In genomic region chr19:54674021-54674617, GRCh38 we compare ENCODE assay signal across 8 cellular contexts. TPM values are rescaled to one million over a fixed set of nuclear protein-coding genes. Genes with fewer than 3 reads are reported as not detected.
DNase-seq lines count a peak whose midpoint lies in the region; ATAC-seq lines count a peak whose summit lies in the region.

No MANE protein-coding gene starts in this region.

- H3K9me3 ChIP-seq in iPS DF 6.9 (ENCODE audit: control insufficient read depth, insufficient read depth, low read length) = peaks cover 7% of the 10 kb centered on the region

- peak; percentile 3 for DNase-seq in EH (ENCODE audit: low read depth)
- DNase-seq in Kasumi-1 (lab: John Stamatoyannopoulos, UW) = peak; percentile 56 to 86
- peak; percentile 13 for DNase-seq in SK-N-DZ (ENCODE audit: low spot score)
- DNase-seq in iPS DF 6.9 (ENCODE audit: low read depth, low spot score) = peak; percentile 2
- no peak for DNase-seq in GOT3 (lab: John Stamatoyannopoulos, UW)
- no peak for DNase-seq in UCSD-AML1 (lab: John Stamatoyannopoulos, UW; ENCODE audit: unreplicated experiment)

- H3K4me1 ChIP-seq in iPS DF 6.9 (ENCODE audit: control insufficient read depth, insufficient read depth, low read length) = no peaks in the 10 kb centered on the region

- WGBS in iPS DF 6.9 (ENCODE audit: insufficient coverage, insufficient read length) = no CpG with 5 or more reads among the region's 2 CpGs

- ATAC-seq in HG03039 (IDR thresholded peaks at IDR 0.05; ENCODE audit: unreplicated experiment) = no peak
- no peak for ATAC-seq in HG03432 (IDR thresholded peaks at IDR 0.05; ENCODE audit: unreplicated experiment)

- no peaks in the 10 kb centered on the region for H3K36me3 ChIP-seq in iPS DF 6.9 (ENCODE audit: control insufficient read depth, insufficient read depth, low read length)

- no peaks in the 10 kb centered on the region for H3K27me3 ChIP-seq in iPS DF 6.9 (ENCODE audit: control insufficient read depth, insufficient read depth, low read length)

- H3K27ac ChIP-seq in iPS DF 6.9 (ENCODE audit: low read length) = no peak overlapping the region

- H3K4me3 ChIP-seq in iPS DF 6.9 (ENCODE audit: low read length) = no peak overlapping the region

RNA-seq across cellular contexts. Expression of gene LILRB4, which starts 11.3 kb away (rescaled TPM):
- polyA plus RNA-seq in SK-N-DZ (2014; cell fraction: cytosol; rRNA removed) = not detected in 2 replicates
- polyA plus RNA-seq in SK-N-DZ (2014; cell fraction: nucleus; rRNA removed) = not detected in 2 replicates

RNA-seq across cellular contexts. Expression of gene LILRB1, which starts 43.8 kb away (rescaled TPM):
- polyA plus RNA-seq in SK-N-DZ (2014; cell fraction: cytosol; rRNA removed) = not detected in 2 replicates
- polyA plus RNA-seq in SK-N-DZ (2014; cell fraction: nucleus; rRNA removed) = not detected in 2 replicates

RNA-seq across cellular contexts. Expression of gene KIR3DL3, which starts 50.1 kb away (rescaled TPM):
- polyA plus RNA-seq in SK-N-DZ (2014; cell fraction: cytosol; rRNA removed) = not detected in 2 replicates
- not detected in 2 replicates for polyA plus RNA-seq in SK-N-DZ (2014; cell fraction: nucleus; rRNA removed)

Comparison
In these comparisons a context has a peak if more than half of its experiments do, and no peak if none do; other contexts are left out.
1. DNase-seq: peak in EH (single experiment), Kasumi-1 (2 of 2), SK-N-DZ (single experiment) and iPS DF 6.9 (single experiment); none in GOT3 (single experiment) and UCSD-AML1 (single experiment).